ENCODE assay signal across 32 cellular contexts in genomic region chr14:76412501-76412900, GRCh38. TPM values are rescaled to one million over a fixed set of nuclear protein-coding genes. Genes with fewer than 3 reads are reported as not detected.
DNase-seq lines count a peak whose midpoint lies in the region; ATAC-seq, FAIRE-seq and TF ChIP-seq lines count a peak whose summit lies in the region.
"Had no signal": no experiment of that assay in that cellular context is flagged by ENCODE, and none has a peak within 500 bp of the region (broad histone marks: within the 10 kb centered on the region; RNA-seq: fewer than 3 reads in every experiment).

No MANE protein-coding gene starts in this region.

- H3K27ac Mint-ChIP-seq in GM23338, result no peak overlapping the region
- H3K27ac Mint-ChIP-seq in activated T-cell treated with anti-CD3 and anti-CD28 coated beads, Interleukin-2, amount 50 U/mL, for 24 hours, result no peak overlapping the region
- H3K27ac Mint-ChIP-seq: CD14-positive monocyte; CD4-positive, alpha-beta memory T cell; CD4-positive, CD25-positive, alpha-beta regulatory T cell; CD8-positive, alpha-beta memory T cell had no signal

- no peak overlapping the region for H3K14ac ChIP-seq in H1 (ENCODE audit: insufficient read length)
- no peak overlapping the region for H3K14ac ChIP-seq in neuronal stem cell (ENCODE audit: low read length)

- ATAC-seq in GM23338 (no peak; the same call in 2 of the 3 replicates), HG03159 (IDR thresholded peaks at IDR 0.05; ENCODE audit: unreplicated experiment) (no peak), HG03469 (IDR thresholded peaks at IDR 0.05; ENCODE audit: unreplicated experiment) (no peak)
- ATAC-seq: GM12878 had no signal

- H3K79me2 ChIP-seq in GM23338 (replicated peaks; ENCODE audit: insufficient read depth), result no peaks in the 10 kb centered on the region
- no peaks in the 10 kb centered on the region for H3K79me2 ChIP-seq in H1 (ENCODE audit: control insufficient read depth in 1 of 2, insufficient read depth in 2 of 2, low read length in 2 of 2)

- H3K4me3 ChIP-seq in GM23338 (no peak overlapping the region), HAP-1 (no peak overlapping the region), H1 (ENCODE audit: extremely low read depth in 1 of 4, insufficient read depth in 2 of 4, low read depth in 3 of 4, low read length in 4 of 4) (no peak overlapping the region), neuronal stem cell (ENCODE audit: low read length in 2 of 2) (no peak overlapping the region), tibial nerve (no peak overlapping the region)
- H3K4me3 ChIP-seq: BLaER1, GM12878 had no signal

- no peak overlapping the region for H3K4me3 Mint-ChIP-seq in GM23338
- H3K4me3 Mint-ChIP-seq in activated T-cell treated with anti-CD3 and anti-CD28 coated beads, Interleukin-2, amount 50 U/mL, for 24 hours, result no peak overlapping the region
- H3K4me3 Mint-ChIP-seq: CD4-positive, CD25-positive, alpha-beta regulatory T cell; CD8-positive, alpha-beta memory T cell had no signal

- H3K79me1 ChIP-seq in H1 (ENCODE audit: low read depth, low read length) (no peaks in the 10 kb centered on the region), neuronal stem cell (ENCODE audit: low read depth, low read length) (no peaks in the 10 kb centered on the region)

- H4K8ac ChIP-seq in H1 (ENCODE audit: extremely low read depth, insufficient read depth, low read length) (no peak overlapping the region), neuronal stem cell (ENCODE audit: low read depth, low read length) (no peak overlapping the region)

- no peaks in the 10 kb centered on the region for H3K9me2 ChIP-seq in GM23338 (ENCODE audit: insufficient read depth)

- H3K56ac ChIP-seq in H1 (replicated peaks; ENCODE audit: insufficient read length, low read depth, low read length), result no peak overlapping the region

- in situ Hi-C loops in HAP-1 (cut with MboI; ENCODE audit: low sequenced_read_pairs), result no loop called here

- TF ChIP-seq CTCF in GM23338 (conservative IDR thresholded peaks at IDR 0.05; ENCODE audit: low read depth in 2 of 2), result no peak
- TF ChIP-seq CTCF in H1 (IDR thresholded peaks at IDR 0.05; ENCODE audit: control extremely low read depth in 1 of 3, insufficient read depth in 1 of 3, low read depth in 1 of 3, low read length in 3 of 3), result no peak
- TF ChIP-seq CTCF in tibial nerve (IDR thresholded peaks at IDR 0.05), result no peak

- H3K23ac ChIP-seq in H1 (ENCODE audit: insufficient read length), result no peak overlapping the region
- H3K23ac ChIP-seq in neuronal stem cell (ENCODE audit: low read depth, low read length, poor library complexity), result no peak overlapping the region

- no peak overlapping the region for H3K9ac ChIP-seq in H1 (replicated peaks in 1 of 4; ENCODE audit: extremely low read depth in 1 of 4, low read depth in 3 of 4, low read length in 3 of 4)
- H3K9ac ChIP-seq in neuronal stem cell (ENCODE audit: low read depth, low read length, poor library complexity), result no peak overlapping the region
- H3K9ac ChIP-seq: BLaER1 had no signal

- H2BK5ac ChIP-seq in H1 (ENCODE audit: low read depth, low read length) (no peak overlapping the region), neuronal stem cell (ENCODE audit: low read length) (no peak overlapping the region)

- H3K27ac ChIP-seq in GM23338 (ENCODE audit: low read depth) (no peak overlapping the region), H1 (ENCODE audit: low read depth, low read length) (no peak overlapping the region), neuronal stem cell (replicated peaks; ENCODE audit: low read length) (no peak overlapping the region), tibial nerve (no peak overlapping the region)
- H3K27ac ChIP-seq: BLaER1 had no signal

- POLR2A ChIA-PET in H1 (lab: Charles Lee; ENCODE audit: partially characterized antibody), result interaction anchor here (1.7 kb wide), 1 partner anchor 9 kb away, joined by 3 read pairs; no protein-coding TSS in a partner anchor

- H2AK5ac ChIP-seq in H1 (ENCODE audit: low read depth, low read length) (0 out of 2 replicates have a peak overlapping the region, but pooled peaks have one; percentile 24), neuronal stem cell (ENCODE audit: low read depth, low read length) (peak overlapping the region; percentile 8)

- DNase-seq in GM23338 (ENCODE audit: low spot score), result no peak
- DNase-seq in HAP-1 (ENCODE audit: low spot score in 2 of 2), result peak; percentile 49 to 77
- DNase-seq in H1 (ENCODE audit: low read depth in 1 of 2, low spot score in 2 of 2), result no peak
- DNase-seq in neuronal stem cell (ENCODE audit: low spot score), result no peak
- DNase-seq in activated T-cell treated with anti-CD3 and anti-CD28 coated beads, Interleukin-2, amount 50 U/mL, for 24 hours, result no peak
- no peak for DNase-seq in tibial nerve (ENCODE audit: low spot score in 2 of 2)
- DNase-seq: 8988T; ACHN; BE2C; C1 segment of cervical spinal cord; CD4-positive, alpha-beta memory T cell; CD4-positive, CD25-positive, alpha-beta regulatory T cell; CD8-positive, alpha-beta memory T cell; COR-L47; DMS 273 treated with DMSO at 0.1 percent for 48 hours; DMS153; DMS53; DMS79; DND-41; EL; GDM1 had no signal

- H3K9me3 Mint-ChIP-seq in GM23338, result no peaks in the 10 kb centered on the region; the same call in 2 of the 3 replicates
- H3K9me3 Mint-ChIP-seq in activated T-cell treated with anti-CD3 and anti-CD28 coated beads, Interleukin-2, amount 50 U/mL, for 24 hours, result no peaks in the 10 kb centered on the region
- H3K9me3 Mint-ChIP-seq: CD14-positive monocyte; CD4-positive, alpha-beta memory T cell; CD8-positive, alpha-beta memory T cell had no signal

- TF ChIP-seq EP300 in H1 (IDR thresholded peaks at IDR 0.05; ENCODE audit: borderline replicate concordance in 1 of 2, low read depth in 2 of 2, low read length in 2 of 2), result no peak
- no peak for TF ChIP-seq EP300 in tibial nerve (IDR thresholded peaks at IDR 0.05)

- H3K27me3 ChIP-seq in GM23338 (ENCODE audit: insufficient read depth) (no peaks in the 10 kb centered on the region), HAP-1 (ENCODE audit: low read depth) (no peaks in the 10 kb centered on the region), H1 (replicated peaks in 1 of 4; ENCODE audit: control insufficient read depth in 3 of 4, extremely low read depth in 1 of 4, insufficient read depth in 3 of 4, low read length in 3 of 4) (no peaks in the 10 kb centered on the region), neuronal stem cell (ENCODE audit: control insufficient read depth in 3 of 3, insufficient read depth in 3 of 3, low read depth in 1 of 3, low read length in 3 of 3) (peaks cover 0 to 32% (median 0%) of the 10 kb centered on the region in 3 experiments), tibial nerve (peaks cover 0 to 31% of the 10 kb centered on the region in 2 donors)
- H3K27me3 ChIP-seq: BLaER1 had no signal

- FAIRE-seq in H1 (lab: Jason Lieb, UNC), result no peak
- FAIRE-seq: A204.1, GM12878, GM12892, GM18507 had no signal

- H3K36me3 Mint-ChIP-seq in GM23338 (ENCODE audit: low read depth), result no peaks in the 10 kb centered on the region
- no peaks in the 10 kb centered on the region for H3K36me3 Mint-ChIP-seq in activated T-cell treated with anti-CD3 and anti-CD28 coated beads, Interleukin-2, amount 50 U/mL, for 24 hours (ENCODE audit: low read depth)
- H3K36me3 Mint-ChIP-seq: CD4-positive, alpha-beta memory T cell; CD4-positive, CD25-positive, alpha-beta regulatory T cell had no signal

- H3K4me2 ChIP-seq in GM23338, result peak overlapping the region; percentile 71; the same call in 1 of the 2 replicates
- H3K4me2 ChIP-seq in H1 (ENCODE audit: insufficient read depth in 1 of 2, low read depth in 2 of 2, low read length in 2 of 2), result no peak overlapping the region
- H3K4me2 ChIP-seq in neuronal stem cell (ENCODE audit: insufficient read depth, low read length, poor library complexity, severe bottlenecking), result no peak overlapping the region
- H3K4me2 ChIP-seq: BLaER1 had no signal

- no peak overlapping the region for H2AFZ ChIP-seq in GM23338
- H2AFZ ChIP-seq in H1 (ENCODE audit: low read length), result no peak overlapping the region
- no peak overlapping the region for H2AFZ ChIP-seq in neuronal stem cell (ENCODE audit: low read length)

- H3K18ac ChIP-seq in H1 (ENCODE audit: extremely low read depth, low read length) (no peak overlapping the region), neuronal stem cell (ENCODE audit: low read length) (no peak overlapping the region)

- H3K23me2 ChIP-seq in H1 (ENCODE audit: low read depth, low read length), result peaks cover 5% of the 10 kb centered on the region; the same call in 1 of the 2 replicates

- H3K4me1 ChIP-seq in GM23338 (ENCODE audit: insufficient read depth), result peaks cover 32% of the 10 kb centered on the region
- H3K4me1 ChIP-seq in HAP-1, result peaks cover 9% of the 10 kb centered on the region
- peaks cover 0 to 21% (median 10%) of the 10 kb centered on the region in 4 experiments; a peak in 6 of 7 replicates for H3K4me1 ChIP-seq in H1 (replicated peaks in 1 of 4; ENCODE audit: control insufficient read depth in 3 of 4, insufficient read depth in 4 of 4, low read length in 3 of 4)
- H3K4me1 ChIP-seq in neuronal stem cell (ENCODE audit: control insufficient read depth in 2 of 2, insufficient read depth in 1 of 2, low read depth in 1 of 2, low read length in 2 of 2), result peaks cover 0 to 10% of the 10 kb centered on the region in 2 donors
- no peaks in the 10 kb centered on the region for H3K4me1 ChIP-seq in tibial nerve
- H3K4me1 ChIP-seq: BE2C, BLaER1 had no signal

- H3K36me3 ChIP-seq in GM23338 (ENCODE audit: insufficient read depth) (no peaks in the 10 kb centered on the region), HAP-1 (replicated peaks) (no peaks in the 10 kb centered on the region), H1 (ENCODE audit: control insufficient read depth in 2 of 4, insufficient read depth in 4 of 4, low read length in 3 of 4) (no peaks in the 10 kb centered on the region), neuronal stem cell (replicated peaks in 1 of 2; ENCODE audit: control insufficient read depth in 2 of 2, insufficient read depth in 2 of 2, low read length in 2 of 2) (no peaks in the 10 kb centered on the region), tibial nerve (no peaks in the 10 kb centered on the region)
- H3K36me3 ChIP-seq: BE2C, BLaER1 had no signal

- TF ChIP-seq POLR2A in H1 (IDR thresholded peaks at IDR 0.05; ENCODE audit: control extremely low read depth in 1 of 2, low read depth in 2 of 2, low read length in 2 of 2) (no peak), tibial nerve (IDR thresholded peaks at IDR 0.05) (no peak)

- H3F3A ChIP-seq in GM23338 (replicated peaks; ENCODE audit: low read depth), result 0 out of 2 replicates have a peak, but pooled peaks cover 6% of the 10 kb centered on the region

- WGBS in H1 (ENCODE audit: extremely low coverage in 1 of 2, insufficient coverage in 1 of 2, insufficient read length in 1 of 2, insufficient replicate concordance in 2 of 2, low coverage in 1 of 2, low lambda C conversion rate in 2 of 2, missing lambda C conversion rate in 1 of 2), 2 experiments, result 56% methylated on average over 5 of the region's 5 CpGs; no CpG with 5 or more reads in 1 of the 2 experiments
- no CpG with 5 or more reads among the region's 5 CpGs for WGBS in neuronal stem cell (ENCODE audit: extremely low coverage in 2 of 2, insufficient read length in 2 of 2, insufficient replicate concordance in 1 of 2), 2 donors
- WGBS in tibial nerve, 2 donors, result 24 to 31% methylated on average over 5 of the region's 5 CpGs

- no peak overlapping the region for H4K5ac ChIP-seq in H1 (ENCODE audit: insufficient read length, low read depth, low read length)

- H2BK12ac ChIP-seq in H1 (ENCODE audit: low read depth, low read length), result no peak overlapping the region
- no peak overlapping the region for H2BK12ac ChIP-seq in neuronal stem cell (ENCODE audit: low read length)

- H3K4me1 Mint-ChIP-seq in GM23338, result peaks cover 43% of the 10 kb centered on the region
- peaks cover 4% of the 10 kb centered on the region for H3K4me1 Mint-ChIP-seq in activated T-cell treated with anti-CD3 and anti-CD28 coated beads, Interleukin-2, amount 50 U/mL, for 24 hours (ENCODE audit: low read depth)

- no peak overlapping the region for H4K91ac ChIP-seq in H1 (replicated peaks; ENCODE audit: insufficient read length, low read length)
- no peak overlapping the region for H4K91ac ChIP-seq in neuronal stem cell (ENCODE audit: low read depth, low read length, poor library complexity)

- H4K20me1 ChIP-seq in GM23338 (replicated peaks; ENCODE audit: insufficient read depth), result no peaks in the 10 kb centered on the region
- no peaks in the 10 kb centered on the region for H4K20me1 ChIP-seq in H1 (replicated peaks in 1 of 2; ENCODE audit: control insufficient read depth in 1 of 2, insufficient read depth in 2 of 2, low read length in 2 of 2)
- H4K20me1 ChIP-seq: BLaER1 had no signal

- TF ChIP-seq RAD21 in H1 (IDR thresholded peaks at IDR 0.05 in 1 of 2, conservative IDR thresholded peaks at IDR 0.05 in 1 of 2; ENCODE audit: low read depth in 2 of 2, low read length in 2 of 2), result no peak

- H2BK120ac ChIP-seq in H1 (replicated peaks; ENCODE audit: low read depth, low read length), result no peak overlapping the region
- no peak overlapping the region for H2BK120ac ChIP-seq in neuronal stem cell (ENCODE audit: low read depth, low read length)

- CTCF ChIA-PET in H1 (lab: Charles Lee; ENCODE audit: partially characterized antibody), result interaction anchor here (0.9 to 1.7 kb wide), 5 partner anchors 9 to 135 kb away, joined by 3 to 4 read pairs (median 3); no protein-coding TSS in a partner anchor

- H2BK20ac ChIP-seq in H1 (ENCODE audit: low read length), result no peak overlapping the region

- H3K4ac ChIP-seq in H1 (replicated peaks; ENCODE audit: insufficient read length, low read depth, low read length) (no peak overlapping the region), neuronal stem cell (ENCODE audit: low read length) (no peak overlapping the region)

- H2BK15ac ChIP-seq in H1 (ENCODE audit: low read length) (no peak overlapping the region), neuronal stem cell (ENCODE audit: low read length) (no peak overlapping the region)

- H3K9me3 ChIP-seq in HAP-1, result no peaks in the 10 kb centered on the region
- H3K9me3 ChIP-seq in H1 (ENCODE audit: insufficient read depth in 2 of 2, low read depth in 1 of 2, low read length in 1 of 2), result no peaks in the 10 kb centered on the region
- H3K9me3 ChIP-seq in neuronal stem cell (replicated peaks in 1 of 2; ENCODE audit: control insufficient read depth in 2 of 2, insufficient read depth in 1 of 2, low read depth in 1 of 2, low read length in 2 of 2), result no peaks in the 10 kb centered on the region
- H3K9me3 ChIP-seq in tibial nerve, result no peaks in the 10 kb centered on the region
- H3K9me3 ChIP-seq: BE2C, BLaER1 had no signal

- H3K27me3 Mint-ChIP-seq in GM23338 (ENCODE audit: insufficient read depth, low read depth, poor library complexity), result peaks cover 16% of the 10 kb centered on the region
- H3K27me3 Mint-ChIP-seq in activated T-cell treated with anti-CD3 and anti-CD28 coated beads, Interleukin-2, amount 50 U/mL, for 24 hours, result peaks cover 52% of the 10 kb centered on the region

RNA-seq across cellular contexts. Expression of gene ESRRB, which starts 36.6 kb away (rescaled TPM):
- 0.52 and 1.0 TPM in 2 replicates for total RNA-seq in GM23338 (2014; rRNA removed; shearing (Covaris generic))
- 0.09 and 0.31 TPM in 2 replicates for polyA plus RNA-seq in GM23338 (2016; fragmentation: Nextera tagmentation; extraction: Ambion mirVana)
- 0.45 and 0.48 TPM in 2 replicates for total RNA-seq in H1 (2021; fragmentation: NEBNext Ultra II Directional; extraction: Animal tissue kit (Norgen Biotek cat#: 25700))
- polyA plus RNA-seq in H1 (2011; rRNA removed), result 0.19 and 0.29 TPM in 2 replicates
- 0.19 TPM for polyA plus RNA-seq in H1 (2011; cell fraction: cytosol; rRNA removed)
- 0.40 TPM for polyA plus RNA-seq in H1 (2011; cell fraction: nucleus; rRNA removed)
- polyA plus RNA-seq in H1 (2012, experiment 1 of 2), result 0.11 to 0.17 TPM (median 0.15 TPM) in 3 of 4 replicates, not detected in the other
- polyA plus RNA-seq in H1 (2012, experiment 2 of 2), result 0.12 TPM
- polyA plus RNA-seq in H1 (2013, experiment 1 of 2), result 0.32 TPM
- 0.39 TPM for polyA plus RNA-seq in H1 (2013, experiment 2 of 2)
- 0.12 and 0.41 TPM in 2 replicates for polyA minus RNA-seq in H1 (2011; rRNA and poly(A)+ RNA removed)
- not detected for polyA minus RNA-seq in H1 (2011; cell fraction: cytosol; rRNA and poly(A)+ RNA removed)
- polyA minus RNA-seq in H1 (2011; cell fraction: nucleus; rRNA and poly(A)+ RNA removed), result not detected
- 0.67 TPM for polyA plus RNA-seq in neuronal stem cell (2013, experiment 1 of 2)
- polyA plus RNA-seq in neuronal stem cell (2013, experiment 2 of 2), result 0.68 TPM
- 1 to 10 TPM in 1 of 4 donors, under 1 TPM in 1, not detected in 2; 0.87 to 1.5 TPM for total RNA-seq in tibial nerve
- total RNA-seq: CD4-positive, CD25-positive, alpha-beta regulatory T cell; CD8-positive, alpha-beta memory T cell; Daoy; G401 had no signal
- polyA plus RNA-seq: AG04450; CD14-positive monocyte; CD4-positive, alpha-beta memory T cell; CD4-positive, CD25-positive, alpha-beta regulatory T cell; CD8-positive, alpha-beta memory T cell had no signal

Comparison
In these comparisons a context has a peak if more than half of its experiments do, and no peak if none do; other contexts are left out.
1. DNase-seq: peak in HAP-1 (2 of 2); none in GM23338 (single experiment), H1 (0 of 2), neuronal stem cell (single experiment), activated T-cell treated with anti-CD3 and anti-CD28 coated beads, Interleukin-2, amount 50 U/mL, for 24 hours (single experiment) and tibial nerve (0 of 2).